2 cellular contexts compared by ENCODE assay signal in the genomic region with DNA sequence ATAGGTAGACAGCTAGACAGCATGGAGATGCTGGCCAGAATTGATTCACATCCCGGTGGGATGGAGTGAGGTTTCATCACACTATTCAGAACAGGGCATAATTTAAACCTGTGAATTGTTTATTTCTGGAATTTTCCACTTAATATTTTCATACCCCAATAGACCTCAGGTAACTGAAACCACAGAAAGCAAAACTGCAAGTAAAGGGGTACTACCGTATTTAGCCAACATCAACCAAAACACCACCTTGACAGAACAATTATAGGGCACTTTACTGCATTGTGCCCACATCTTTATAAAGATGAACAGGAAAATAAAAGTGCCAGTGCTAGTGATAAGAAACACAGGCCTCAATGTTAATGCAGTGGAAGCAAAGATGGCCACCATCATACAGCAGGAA.
TF ChIP-seq lines count a peak whose summit lies in the region.

No MANE protein-coding gene starts in this region.

TF ChIP-seq in WTC11, 78 proteins besides CTCF, POLR2A, EP300 and RAD21 (continued from another document):
- TF ChIP-seq, protein P1, sequence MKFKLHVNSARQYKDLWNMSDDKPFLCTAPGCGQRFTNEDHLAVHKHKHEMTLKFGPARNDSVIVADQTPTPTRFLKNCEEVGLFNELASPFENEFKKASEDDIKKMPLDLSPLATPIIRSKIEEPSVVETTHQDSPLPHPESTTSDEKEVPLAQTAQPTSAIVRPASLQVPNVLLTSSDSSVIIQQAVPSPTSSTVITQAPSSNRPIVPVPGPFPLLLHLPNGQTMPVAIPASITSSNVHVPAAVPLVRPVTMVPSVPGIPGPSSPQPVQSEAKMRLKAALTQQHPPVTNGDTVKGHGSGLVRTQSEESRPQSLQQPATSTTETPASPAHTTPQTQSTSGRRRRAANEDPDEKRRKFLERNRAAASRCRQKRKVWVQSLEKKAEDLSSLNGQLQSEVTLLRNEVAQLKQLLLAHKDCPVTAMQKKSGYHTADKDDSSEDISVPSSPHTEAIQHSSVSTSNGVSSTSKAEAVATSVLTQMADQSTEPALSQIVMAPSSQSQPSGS (CRISPR knock-in tag; IDR thresholded peaks at IDR 0.05; ENCODE audit: borderline replicate concordance, low read depth), result no peak
- TF ChIP-seq, protein P2, sequence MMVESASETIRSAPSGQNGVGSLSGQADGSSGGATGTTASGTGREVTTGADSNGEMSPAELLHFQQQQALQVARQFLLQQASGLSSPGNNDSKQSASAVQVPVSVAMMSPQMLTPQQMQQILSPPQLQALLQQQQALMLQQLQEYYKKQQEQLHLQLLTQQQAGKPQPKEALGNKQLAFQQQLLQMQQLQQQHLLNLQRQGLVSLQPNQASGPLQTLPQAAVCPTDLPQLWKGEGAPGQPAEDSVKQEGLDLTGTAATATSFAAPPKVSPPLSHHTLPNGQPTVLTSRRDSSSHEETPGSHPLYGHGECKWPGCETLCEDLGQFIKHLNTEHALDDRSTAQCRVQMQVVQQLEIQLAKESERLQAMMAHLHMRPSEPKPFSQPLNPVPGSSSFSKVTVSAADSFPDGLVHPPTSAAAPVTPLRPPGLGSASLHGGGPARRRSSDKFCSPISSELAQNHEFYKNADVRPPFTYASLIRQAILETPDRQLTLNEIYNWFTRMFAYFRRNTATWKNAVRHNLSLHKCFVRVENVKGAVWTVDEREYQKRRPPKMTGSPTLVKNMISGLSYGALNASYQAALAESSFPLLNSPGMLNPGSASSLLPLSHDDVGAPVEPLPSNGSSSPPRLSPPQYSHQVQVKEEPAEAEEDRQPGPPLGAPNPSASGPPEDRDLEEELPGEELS (CRISPR knock-in tag; IDR thresholded peaks at IDR 0.05), result no peak
- TF ChIP-seq, protein P3, sequence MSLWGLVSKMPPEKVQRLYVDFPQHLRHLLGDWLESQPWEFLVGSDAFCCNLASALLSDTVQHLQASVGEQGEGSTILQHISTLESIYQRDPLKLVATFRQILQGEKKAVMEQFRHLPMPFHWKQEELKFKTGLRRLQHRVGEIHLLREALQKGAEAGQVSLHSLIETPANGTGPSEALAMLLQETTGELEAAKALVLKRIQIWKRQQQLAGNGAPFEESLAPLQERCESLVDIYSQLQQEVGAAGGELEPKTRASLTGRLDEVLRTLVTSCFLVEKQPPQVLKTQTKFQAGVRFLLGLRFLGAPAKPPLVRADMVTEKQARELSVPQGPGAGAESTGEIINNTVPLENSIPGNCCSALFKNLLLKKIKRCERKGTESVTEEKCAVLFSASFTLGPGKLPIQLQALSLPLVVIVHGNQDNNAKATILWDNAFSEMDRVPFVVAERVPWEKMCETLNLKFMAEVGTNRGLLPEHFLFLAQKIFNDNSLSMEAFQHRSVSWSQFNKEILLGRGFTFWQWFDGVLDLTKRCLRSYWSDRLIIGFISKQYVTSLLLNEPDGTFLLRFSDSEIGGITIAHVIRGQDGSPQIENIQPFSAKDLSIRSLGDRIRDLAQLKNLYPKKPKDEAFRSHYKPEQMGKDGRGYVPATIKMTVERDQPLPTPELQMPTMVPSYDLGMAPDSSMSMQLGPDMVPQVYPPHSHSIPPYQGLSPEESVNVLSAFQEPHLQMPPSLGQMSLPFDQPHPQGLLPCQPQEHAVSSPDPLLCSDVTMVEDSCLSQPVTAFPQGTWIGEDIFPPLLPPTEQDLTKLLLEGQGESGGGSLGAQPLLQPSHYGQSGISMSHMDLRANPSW (CRISPR knock-in tag; conservative IDR thresholded peaks at IDR 0.05; ENCODE audit: low read depth), result no peak
- TF ChIP-seq EMX1 (CRISPR knock-in tag; IDR thresholded peaks at IDR 0.05), result no peak

TF ChIP-seq in SK-N-SH, 30 proteins besides CTCF, POLR2A, EP300 and RAD21 (continued from another document):
- TF ChIP-seq, protein P4, sequence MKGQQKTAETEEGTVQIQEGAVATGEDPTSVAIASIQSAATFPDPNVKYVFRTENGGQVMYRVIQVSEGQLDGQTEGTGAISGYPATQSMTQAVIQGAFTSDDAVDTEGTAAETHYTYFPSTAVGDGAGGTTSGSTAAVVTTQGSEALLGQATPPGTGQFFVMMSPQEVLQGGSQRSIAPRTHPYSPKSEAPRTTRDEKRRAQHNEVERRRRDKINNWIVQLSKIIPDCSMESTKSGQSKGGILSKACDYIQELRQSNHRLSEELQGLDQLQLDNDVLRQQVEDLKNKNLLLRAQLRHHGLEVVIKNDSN (IDR thresholded peaks at IDR 0.05; ENCODE audit: borderline replicate concordance, low read depth), result no peak
- no peak for TF ChIP-seq TCF12 (IDR thresholded peaks at IDR 0.05)
TF ChIP-seq in SK-N-SH: peak in this region for 0.
